Comparison of ENCODE assay signal across 1 cellular context in genomic region chr1:227370463-227371254, GRCh38.
TF ChIP-seq lines count a peak whose summit lies in the region.

No MANE protein-coding gene starts in this region.

TF ChIP-seq in H1, 55 proteins besides CTCF, POLR2A, EP300 and RAD21:
- TF ChIP-seq GABPA (IDR thresholded peaks at IDR 0.05; ENCODE audit: borderline replicate concordance, insufficient read depth, low read length) (no peak), BACH1 (IDR thresholded peaks at IDR 0.05; ENCODE audit: low read length) (no peak), CHD2 (IDR thresholded peaks at IDR 0.05; ENCODE audit: low read length) (no peak), CHD1 (IDR thresholded peaks at IDR 0.05; ENCODE audit: low read depth, low read length) (no peak), JUND (IDR thresholded peaks at IDR 0.05; ENCODE audit: low read length) (no peak), SAP30 (IDR thresholded peaks at IDR 0.05; ENCODE audit: insufficient read depth, insufficient replicate concordance, low read length) (no peak), SRF (IDR thresholded peaks at IDR 0.05; ENCODE audit: low read depth, low read length) (no peak)
- TF ChIP-seq, protein P1, sequence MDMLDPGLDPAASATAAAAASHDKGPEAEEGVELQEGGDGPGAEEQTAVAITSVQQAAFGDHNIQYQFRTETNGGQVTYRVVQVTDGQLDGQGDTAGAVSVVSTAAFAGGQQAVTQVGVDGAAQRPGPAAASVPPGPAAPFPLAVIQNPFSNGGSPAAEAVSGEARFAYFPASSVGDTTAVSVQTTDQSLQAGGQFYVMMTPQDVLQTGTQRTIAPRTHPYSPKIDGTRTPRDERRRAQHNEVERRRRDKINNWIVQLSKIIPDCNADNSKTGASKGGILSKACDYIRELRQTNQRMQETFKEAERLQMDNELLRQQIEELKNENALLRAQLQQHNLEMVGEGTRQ (IDR thresholded peaks at IDR 0.05; ENCODE audit: low read length) = no peak
- TF ChIP-seq, protein P2, sequence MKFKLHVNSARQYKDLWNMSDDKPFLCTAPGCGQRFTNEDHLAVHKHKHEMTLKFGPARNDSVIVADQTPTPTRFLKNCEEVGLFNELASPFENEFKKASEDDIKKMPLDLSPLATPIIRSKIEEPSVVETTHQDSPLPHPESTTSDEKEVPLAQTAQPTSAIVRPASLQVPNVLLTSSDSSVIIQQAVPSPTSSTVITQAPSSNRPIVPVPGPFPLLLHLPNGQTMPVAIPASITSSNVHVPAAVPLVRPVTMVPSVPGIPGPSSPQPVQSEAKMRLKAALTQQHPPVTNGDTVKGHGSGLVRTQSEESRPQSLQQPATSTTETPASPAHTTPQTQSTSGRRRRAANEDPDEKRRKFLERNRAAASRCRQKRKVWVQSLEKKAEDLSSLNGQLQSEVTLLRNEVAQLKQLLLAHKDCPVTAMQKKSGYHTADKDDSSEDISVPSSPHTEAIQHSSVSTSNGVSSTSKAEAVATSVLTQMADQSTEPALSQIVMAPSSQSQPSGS (IDR thresholded peaks at IDR 0.05; ENCODE audit: low read length) = no peak
